ENCODE assay signal across 22 cellular contexts in the genomic region with DNA sequence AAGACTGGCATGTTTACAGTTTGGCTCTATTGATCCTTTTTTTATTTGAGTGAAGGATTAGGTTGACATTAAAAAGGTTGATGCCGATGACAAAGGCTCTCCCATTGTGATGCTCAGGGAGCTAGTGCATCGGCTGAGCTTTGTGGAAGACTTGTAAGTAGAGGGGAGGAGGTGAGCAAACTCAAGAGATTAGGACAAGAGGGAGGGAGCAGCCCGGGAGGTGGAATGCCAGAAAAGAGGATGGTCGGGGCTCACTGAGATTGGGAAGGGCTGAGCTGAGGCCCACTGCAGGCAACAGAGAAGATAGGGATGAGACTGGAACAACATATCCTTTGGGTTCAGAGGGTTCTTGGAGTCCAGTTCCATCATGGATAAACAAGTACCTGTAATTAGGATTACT.
"Had no signal": no experiment of that assay in that cellular context is flagged by ENCODE, and none has a peak within 500 bp of the region (broad histone marks: within the 10 kb centered on the region; RNA-seq: fewer than 3 reads in every experiment).

No MANE protein-coding gene starts in this region.

- H3K36me3 Mint-ChIP-seq: activated naive CD4-positive, alpha-beta T cell treated with anti-CD3 and anti-CD28 coated beads, Interleukin-2, amount 10 ng/mL, durations not matched to agents 7 days and 5 days; stimulated activated memory B cell treated with anti-CD40 and anti-IgM and Interleukin-4, amounts not matched to agents 10 μg/mL and 1 μg/mL and 100 μg/mL, for 72 hours had no signal

- H3K4me1 ChIP-seq: gastrocnemius medialis, pancreas, right lobe of liver, testis, upper lobe of right lung had no signal

- H3K27ac Mint-ChIP-seq: activated CD8-positive, alpha-beta T cell treated with anti-CD3 and anti-CD28 coated beads for 36 hours; activated naive CD4-positive, alpha-beta T cell treated with anti-CD3 and anti-CD28 coated beads, Interleukin-2, amount 10 ng/mL, durations not matched to agents 7 days and 5 days; activated naive CD8-positive, alpha-beta T cell treated with anti-CD3 and anti-CD28 coated beads, Interleukin-2, amount 50 U/mL, for 24 hours; naive thymus-derived CD8-positive, alpha-beta T cell; stimulated activated memory B cell treated with anti-CD40 and anti-IgM and Interleukin-4, amounts not matched to agents 10 μg/mL and 1 μg/mL and 100 μg/mL, for 72 hours had no signal

- H3K9me3 Mint-ChIP-seq: activated CD4-positive, alpha-beta T cell treated with anti-CD3 and anti-CD28 coated beads, Interleukin-2, amount 10 ng/mL, durations not matched to agents 24 days and 14 days; activated CD8-positive, alpha-beta T cell treated with anti-CD3 and anti-CD28 coated beads for 36 hours; activated naive CD4-positive, alpha-beta T cell treated with anti-CD3 and anti-CD28 coated beads, Interleukin-2, amount 10 ng/mL, durations not matched to agents 7 days and 5 days; activated naive CD8-positive, alpha-beta T cell treated with anti-CD3 and anti-CD28 coated beads, Interleukin-2, amount 50 U/mL, for 24 hours; stimulated activated memory B cell treated with anti-CD40 and anti-IgM and Interleukin-4, amounts not matched to agents 10 μg/mL and 1 μg/mL and 100 μg/mL, for 72 hours had no signal

- H3K27me3 Mint-ChIP-seq: activated naive CD4-positive, alpha-beta T cell treated with anti-CD3 and anti-CD28 coated beads, Interleukin-2, amount 10 ng/mL, durations not matched to agents 7 days and 5 days; stimulated activated memory B cell treated with anti-CD40 and anti-IgM and Interleukin-4, amounts not matched to agents 10 μg/mL and 1 μg/mL and 100 μg/mL, for 72 hours had no signal

- H3K27me3 ChIP-seq: gastrocnemius medialis, neutrophil, pancreas, right lobe of liver, testis, upper lobe of right lung had no signal

- H3K27ac ChIP-seq: gastrocnemius medialis, pancreas, right lobe of liver, testis, upper lobe of right lung had no signal

- H3K4me3 Mint-ChIP-seq: activated CD4-positive, alpha-beta T cell treated with anti-CD3 and anti-CD28 coated beads, Interleukin-2, amount 10 ng/mL, durations not matched to agents 24 days and 14 days; activated CD8-positive, alpha-beta T cell treated with anti-CD3 and anti-CD28 coated beads for 36 hours; activated naive CD4-positive, alpha-beta T cell treated with anti-CD3 and anti-CD28 coated beads, Interleukin-2, amount 10 ng/mL, durations not matched to agents 7 days and 5 days; activated naive CD8-positive, alpha-beta T cell treated with anti-CD3 and anti-CD28 coated beads, Interleukin-2, amount 50 U/mL, for 24 hours; naive thymus-derived CD8-positive, alpha-beta T cell; stimulated activated memory B cell treated with anti-CD40 and anti-IgM and Interleukin-4, amounts not matched to agents 10 μg/mL and 1 μg/mL and 100 μg/mL, for 72 hours had no signal

- DNase-seq: activated CD4-positive, alpha-beta T cell treated with anti-CD3 and anti-CD28 coated beads, Interleukin-2, amount 10 ng/mL, durations not matched to agents 24 days and 14 days; activated naive CD4-positive, alpha-beta T cell treated with anti-CD3 and anti-CD28 coated beads, Interleukin-2, amount 10 ng/mL, durations not matched to agents 7 days and 5 days; activated naive CD8-positive, alpha-beta T cell treated with anti-CD3 and anti-CD28 coated beads, Interleukin-2, amount 50 U/mL, for 24 hours; activated T-cell treated with anti-CD3 and anti-CD28 coated beads, Interleukin-2, amount 50 U/mL, for 1 hour; anterior cingulate cortex; cerebellar nuclear complex; cortex of kidney; effector CD4-positive, alpha-beta T cell; gastrocnemius medialis; head of caudate nucleus; left cardiac atrium; naive thymus-derived CD8-positive, alpha-beta T cell; pancreas; right lobe of liver; small intestine; stimulated activated CD4-positive, alpha-beta T cell treated with anti-CD3 and anti-CD28 coated beads, Interleukin-4, amount 100 ng/mL, for 4 hours; T1000; testis; upper lobe of right lung had no signal

- H3K4me3 ChIP-seq: gastrocnemius medialis, pancreas, right lobe of liver, testis, upper lobe of right lung had no signal

- ATAC-seq: gastrocnemius medialis; left cardiac atrium; naive thymus-derived CD8-positive, alpha-beta T cell; pancreas; right lobe of liver; stimulated activated memory B cell treated with anti-CD40 and anti-IgM and Interleukin-4, amounts not matched to agents 10 μg/mL and 1 μg/mL and 100 μg/mL, for 72 hours; upper lobe of right lung had no signal

- H3K9me3 ChIP-seq: gastrocnemius medialis, neutrophil, pancreas, right lobe of liver, testis, upper lobe of right lung had no signal

- H3K36me3 ChIP-seq: gastrocnemius medialis, neutrophil, pancreas, right lobe of liver, upper lobe of right lung had no signal
